ENCODE assay signal across 8 cellular contexts in genomic region chr19:11374449-11375142, GRCh38. TPM values are rescaled to one million over a fixed set of nuclear protein-coding genes. Genes with fewer than 3 reads are reported as not detected.
A peak's percentile ranks its signal among the peaks of the same experiment; 100 is the strongest.
DNase-seq lines count a peak whose midpoint lies in the region; ATAC-seq, FAIRE-seq and TF ChIP-seq lines count a peak whose summit lies in the region.

Gene SWSAP1 (plus strand): TSS chr19:11374666. CDS start chr19:11374681, 15 bp downstream.

- peak within 1 kb of the TSS; percentile 6 to 17 for H3K27ac Mint-ChIP-seq in natural killer cell treated with Interleukin-12 subunit alpha and Interleukin-12 subunit beta and Interleukin-15 and Interleukin-18, amount 100 ng/mL, for 72 hours

- H3K4me1 Mint-ChIP-seq in natural killer cell treated with Interleukin-12 subunit alpha and Interleukin-12 subunit beta and Interleukin-15 and Interleukin-18, amount 100 ng/mL, for 72 hours (ENCODE audit: low read depth in 2 of 2): peaks cover 9 to 17% of the 10 kb centered on the region in 2 donors

- peak; percentile 55 for TF ChIP-seq POLR2A in H54 (IDR thresholded peaks at IDR 0.05; ENCODE audit: low read depth, low read length)

- H3K27me3 Mint-ChIP-seq in natural killer cell treated with Interleukin-12 subunit alpha and Interleukin-12 subunit beta and Interleukin-15 and Interleukin-18, amount 100 ng/mL, for 72 hours: no peaks in the 10 kb centered on the region

- H3K36me3 Mint-ChIP-seq in natural killer cell treated with Interleukin-12 subunit alpha and Interleukin-12 subunit beta and Interleukin-15 and Interleukin-18, amount 100 ng/mL, for 72 hours: peaks cover 5% of the 10 kb centered on the region

- no peaks in the 10 kb centered on the region for H3K9me3 Mint-ChIP-seq in natural killer cell treated with Interleukin-12 subunit alpha and Interleukin-12 subunit beta and Interleukin-15 and Interleukin-18, amount 100 ng/mL, for 72 hours

- peak; percentile 100 for DNase-seq in ELF-1 (ENCODE audit: low read depth, low spot score)
- peak; percentile 97 for DNase-seq in H54 (ENCODE audit: insufficient read length, low spot score)
- DNase-seq in LoVo (ENCODE audit: low spot score): peak; percentile 99
- DNase-seq in RPMI8226: peak; percentile 99
- DNase-seq in activated T-helper 9 cell treated with anti-CD3 and anti-CD28 coated beads, Interleukin-2, amount 50 U/mL, for 16 hours (ENCODE audit: low read depth): peak; percentile 94
- peak; percentile 99 for DNase-seq in fibroblast of the conjunctiva (ENCODE audit: low read depth)
- peak; percentile 99 for DNase-seq in natural killer cell treated with Interleukin-12 subunit alpha and Interleukin-12 subunit beta and Interleukin-15 and Interleukin-18, amount 100 ng/mL, for 72 hours (ENCODE audit: low spot score)
- peak; percentile 98 for DNase-seq in stimulated activated naive CD4-positive, alpha-beta T cell treated with Interleukin-2 at 50 U/mL for 16 hours (lab: John Stamatoyannopoulos, UW)

- H3K4me3 Mint-ChIP-seq in natural killer cell treated with Interleukin-12 subunit alpha and Interleukin-12 subunit beta and Interleukin-15 and Interleukin-18, amount 100 ng/mL, for 72 hours: no peak within 1 kb of the TSS

- ATAC-seq in natural killer cell treated with Interleukin-12 subunit alpha and Interleukin-12 subunit beta and Interleukin-15 and Interleukin-18, amount 100 ng/mL, for 72 hours: peak; percentile 97

- FAIRE-seq in H54 (lab: Jason Lieb, UNC): peak; percentile 87

RNA-seq across cellular contexts. Expression of gene SWSAP1, which starts in this region (rescaled TPM):
- 1 to 10 TPM; 1.6 to 3.0 TPM for total RNA-seq in natural killer cell treated with Interleukin-12 subunit alpha and Interleukin-12 subunit beta and Interleukin-15 and Interleukin-18, amount 100 ng/mL, for 72 hours

Comparison
In these comparisons a context has a peak if more than half of its experiments do, and no peak if none do; other contexts are left out.
1. Peak in every context shown above with its lines: DNase-seq and ATAC-seq.